Comparison of ENCODE assay signal across 1 cellular context in genomic region chr18:49832221-49832647, GRCh38.
TF ChIP-seq lines count a peak whose summit lies in the region.

No MANE protein-coding gene starts in this region.

TF ChIP-seq in HepG2, 621 proteins besides CTCF, POLR2A, EP300 and RAD21 (continued from another document and continues in another):
- TF ChIP-seq AFF4 (CRISPR knock-in tag; IDR thresholded peaks at IDR 0.05) = no peak
- TF ChIP-seq MXD1 (CRISPR knock-in tag; IDR thresholded peaks at IDR 0.05) = no peak
- no peak for TF ChIP-seq ZFP62 (CRISPR knock-in tag; IDR thresholded peaks at IDR 0.05)
- TF ChIP-seq JUNB (CRISPR knock-in tag; IDR thresholded peaks at IDR 0.05; ENCODE audit: borderline replicate concordance) = 0 out of 2 replicates have a peak, but pooled peaks have one; percentile 35
- TF ChIP-seq IKZF4 (CRISPR knock-in tag; IDR thresholded peaks at IDR 0.05; ENCODE audit: borderline replicate concordance, low read depth, not compliant biosample characterization) = no peak
- peak; percentile 93 for TF ChIP-seq ISL2 (CRISPR knock-in tag; IDR thresholded peaks at IDR 0.05)
- no peak for TF ChIP-seq XRCC5 (optimal IDR thresholded peaks at IDR 0.05; ENCODE audit: low read length)
- TF ChIP-seq FOXO1 (CRISPR knock-in tag; IDR thresholded peaks at IDR 0.05) = peak; percentile 73; the same call in 1 of the 2 replicates
- TF ChIP-seq KAT2B (IDR thresholded peaks at IDR 0.05; ENCODE audit: borderline replicate concordance, low read depth, low read length) = peak; percentile 92
- no peak for TF ChIP-seq SMARCE1 (IDR thresholded peaks at IDR 0.05; ENCODE audit: borderline replicate concordance)
- TF ChIP-seq NFE2L2 (IDR thresholded peaks at IDR 0.05; ENCODE audit: low read length) = no peak
- TF ChIP-seq FOXA1 (IDR thresholded peaks at IDR 0.05) = no peak
- TF ChIP-seq FOXA1 (CRISPR knock-in tag; IDR thresholded peaks at IDR 0.05) = peak; percentile 68
- no peak for TF ChIP-seq BRD4 (CRISPR knock-in tag; IDR thresholded peaks at IDR 0.05)
- TF ChIP-seq CCDC6 (CRISPR knock-in tag; IDR thresholded peaks at IDR 0.05) = no peak
- 0 out of 2 replicates have a peak, but pooled peaks have one; percentile 30 for TF ChIP-seq ZNF383 (CRISPR knock-in tag; IDR thresholded peaks at IDR 0.05; ENCODE audit: borderline replicate concordance)
- TF ChIP-seq ZFP90 (CRISPR knock-in tag; IDR thresholded peaks at IDR 0.05; ENCODE audit: borderline replicate concordance) = no peak
- no peak for TF ChIP-seq JARID2 (CRISPR knock-in tag; IDR thresholded peaks at IDR 0.05; ENCODE audit: insufficient replicate concordance)
- TF ChIP-seq ZNF609 (CRISPR knock-in tag; IDR thresholded peaks at IDR 0.05; ENCODE audit: borderline replicate concordance) = peak; percentile 91
- TF ChIP-seq SIX1 (CRISPR knock-in tag; IDR thresholded peaks at IDR 0.05; ENCODE audit: borderline replicate concordance) = peak; percentile 48; the same call in 1 of the 2 replicates
- no peak for TF ChIP-seq NONO (IDR thresholded peaks at IDR 0.05)
- TF ChIP-seq NONO (CRISPR knock-in tag; conservative IDR thresholded peaks at IDR 0.05) = no peak; the same call in 1 of the 2 replicates
- no peak for TF ChIP-seq ZC3H13 (CRISPR knock-in tag; IDR thresholded peaks at IDR 0.05)
- TF ChIP-seq ZNF800 (CRISPR knock-in tag; IDR thresholded peaks at IDR 0.05) = no peak
- peak; percentile 76; the same call in 1 of the 2 replicates for TF ChIP-seq PHF21A (CRISPR knock-in tag; IDR thresholded peaks at IDR 0.05)
- TF ChIP-seq GLMP (CRISPR knock-in tag; IDR thresholded peaks at IDR 0.05; ENCODE audit: borderline replicate concordance) = no peak
- TF ChIP-seq NFKBIZ (CRISPR knock-in tag; IDR thresholded peaks at IDR 0.05) = no peak
- TF ChIP-seq ZNF614 (CRISPR knock-in tag; IDR thresholded peaks at IDR 0.05; ENCODE audit: borderline replicate concordance) = peak; percentile 70; the same call in 1 of the 2 replicates
- no peak for TF ChIP-seq STAT5B (CRISPR knock-in tag; IDR thresholded peaks at IDR 0.05)
- TF ChIP-seq ZNF367 (CRISPR knock-in tag; IDR thresholded peaks at IDR 0.05; ENCODE audit: borderline replicate concordance) = no peak
- TF ChIP-seq ZSCAN25 (CRISPR knock-in tag; IDR thresholded peaks at IDR 0.05) = no peak
- TF ChIP-seq ZNF883 (CRISPR knock-in tag; IDR thresholded peaks at IDR 0.05; ENCODE audit: not compliant biosample characterization) = no peak
- peak; percentile 68; the same call in 1 of the 2 replicates for TF ChIP-seq ZBTB20 (CRISPR knock-in tag; IDR thresholded peaks at IDR 0.05; ENCODE audit: borderline replicate concordance, low read depth)
- TF ChIP-seq ZNF83 (CRISPR knock-in tag; IDR thresholded peaks at IDR 0.05; ENCODE audit: borderline replicate concordance) = no peak
- no peak for TF ChIP-seq NCOA5 (CRISPR knock-in tag; IDR thresholded peaks at IDR 0.05)
- no peak for TF ChIP-seq ZBTB26 (CRISPR knock-in tag; IDR thresholded peaks at IDR 0.05; ENCODE audit: borderline replicate concordance)
- 0 out of 2 replicates have a peak, but pooled peaks have one; percentile 23 for TF ChIP-seq ZSCAN9 (CRISPR knock-in tag; IDR thresholded peaks at IDR 0.05; ENCODE audit: borderline replicate concordance)
- no peak for TF ChIP-seq NFYC (CRISPR knock-in tag; IDR thresholded peaks at IDR 0.05)
- no peak for TF ChIP-seq TAF1 (CRISPR knock-in tag; IDR thresholded peaks at IDR 0.05)
- TF ChIP-seq ZNF280D (CRISPR knock-in tag; IDR thresholded peaks at IDR 0.05) = no peak
- TF ChIP-seq MEIS2 (CRISPR knock-in tag; IDR thresholded peaks at IDR 0.05) = no peak
- no peak for TF ChIP-seq BCL3 (CRISPR knock-in tag; IDR thresholded peaks at IDR 0.05)
- TF ChIP-seq U2AF1 (optimal IDR thresholded peaks at IDR 0.05; ENCODE audit: low read depth, low read length) = no peak
- no peak for TF ChIP-seq CREB3 (CRISPR knock-in tag; IDR thresholded peaks at IDR 0.05)
